Comparison of ENCODE assay signal across 8 cellular contexts in the genomic region with DNA sequence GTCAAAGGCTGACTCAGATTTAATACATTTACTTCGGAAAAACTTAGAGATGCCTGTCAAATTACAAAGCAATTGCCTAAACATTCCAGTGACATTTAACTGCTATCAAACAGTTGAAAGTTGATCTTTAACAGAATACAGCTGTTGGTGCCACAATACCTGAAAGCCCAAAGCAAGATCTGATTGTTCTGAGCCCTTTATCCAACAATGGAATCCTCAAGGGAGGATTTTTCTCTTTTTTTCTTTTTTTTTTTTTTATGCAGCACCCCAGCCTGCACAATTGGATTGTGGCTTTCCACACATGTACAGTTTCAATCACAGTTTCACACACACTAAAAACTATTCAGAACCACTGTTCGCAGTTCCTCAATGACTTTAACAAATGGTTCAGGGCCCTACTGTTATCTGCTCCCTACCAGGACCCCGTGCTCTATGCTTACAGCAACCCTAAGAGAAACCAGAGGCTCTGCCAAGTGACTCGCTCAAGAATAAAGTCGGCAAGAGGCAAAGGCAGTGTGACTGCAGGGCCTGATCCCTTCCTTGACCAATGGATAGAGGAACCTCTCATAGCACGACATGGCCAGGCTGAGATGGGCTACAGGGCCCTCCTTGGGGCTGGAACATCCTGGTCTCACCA. TPM values are rescaled to one million over a fixed set of nuclear protein-coding genes. Genes with fewer than 3 reads are reported as not detected.
DNase-seq lines count a peak whose midpoint lies in the region; ATAC-seq, FAIRE-seq and TF ChIP-seq lines count a peak whose summit lies in the region.

No MANE protein-coding gene starts in this region.

- no peak overlapping the region for H3K4me3 Mint-ChIP-seq in CD4-positive, alpha-beta T cell

- H3K9ac ChIP-seq in neuronal stem cell (ENCODE audit: low read depth, low read length, poor library complexity): no peak overlapping the region

- H3K23ac ChIP-seq in neuronal stem cell (ENCODE audit: low read depth, low read length, poor library complexity): no peak overlapping the region

- TF ChIP-seq CTCF in adrenal gland (IDR thresholded peaks at IDR 0.05) (no peak), D721Med (IDR thresholded peaks at IDR 0.05; ENCODE audit: insufficient read depth, missing control alignments) (no peak)
- no peak for TF ChIP-seq CTCF in CD4-positive, alpha-beta T cell (IDR thresholded peaks at IDR 0.05)

- H3K4me1 Mint-ChIP-seq in CD4-positive, alpha-beta T cell (ENCODE audit: low read depth): peaks cover 5% of the 10 kb centered on the region

- no peak overlapping the region for H3K4me3 ChIP-seq in adrenal gland
- no peak overlapping the region for H3K4me3 ChIP-seq in neuronal stem cell (ENCODE audit: low read length in 2 of 2)

- H3K9me3 ChIP-seq in adrenal gland (replicated peaks in 1 of 3) (no peaks in the 10 kb centered on the region), neuronal stem cell (replicated peaks in 1 of 2; ENCODE audit: control insufficient read depth in 2 of 2, insufficient read depth in 1 of 2, low read depth in 1 of 2, low read length in 2 of 2) (no peaks in the 10 kb centered on the region)
- H3K9me3 ChIP-seq in CD4-positive, alpha-beta T cell (ENCODE audit: control insufficient read depth, low read length): no peaks in the 10 kb centered on the region

- H3K18ac ChIP-seq in neuronal stem cell (ENCODE audit: low read length): no peak overlapping the region

- H2AFZ ChIP-seq in neuronal stem cell (ENCODE audit: low read length): peak overlapping the region; percentile 9

- H2BK120ac ChIP-seq in neuronal stem cell (ENCODE audit: low read depth, low read length): no peak overlapping the region

- no peak overlapping the region for H2AK5ac ChIP-seq in neuronal stem cell (ENCODE audit: low read depth, low read length)

- H3K79me1 ChIP-seq in neuronal stem cell (ENCODE audit: low read depth, low read length): no peaks in the 10 kb centered on the region

- H3K4ac ChIP-seq in neuronal stem cell (ENCODE audit: low read length): no peak overlapping the region

- no peaks in the 10 kb centered on the region for H3K27me3 Mint-ChIP-seq in CD4-positive, alpha-beta T cell

- no peaks in the 10 kb centered on the region for H3K27me3 ChIP-seq in adrenal gland
- H3K27me3 ChIP-seq in neuronal stem cell (ENCODE audit: control insufficient read depth in 3 of 3, insufficient read depth in 3 of 3, low read depth in 1 of 3, low read length in 3 of 3): no peaks in the 10 kb centered on the region
- H3K27me3 ChIP-seq in CD4-positive, alpha-beta T cell (ENCODE audit: control insufficient read depth, insufficient read depth, low read length): no peaks in the 10 kb centered on the region

- POLR2A ChIA-PET in CD4-positive, alpha-beta T cell (lab: Charles Lee): no interaction called here

- H2BK5ac ChIP-seq in neuronal stem cell (ENCODE audit: low read length): no peak overlapping the region

- H3K27ac Mint-ChIP-seq in CD4-positive, alpha-beta T cell: no peak overlapping the region

- H2BK12ac ChIP-seq in neuronal stem cell (ENCODE audit: low read length): no peak overlapping the region

- no peaks in the 10 kb centered on the region for H3K36me3 Mint-ChIP-seq in CD4-positive, alpha-beta T cell (ENCODE audit: low read depth)

- 52 to 66% (median 59%) methylated on average over 6 of the region's 6 CpGs for WGBS in adrenal gland, 4 donors
- WGBS in neuronal stem cell (ENCODE audit: extremely low coverage in 2 of 2, insufficient read length in 2 of 2, insufficient replicate concordance in 1 of 2), 2 donors: no CpG with 5 or more reads among the region's 6 CpGs

- CTCF ChIA-PET in CD4-positive, alpha-beta T cell (lab: Charles Lee): interaction anchor here (0.7 kb wide), 1 partner anchor 133 kb away, joined by 4 read pairs; no protein-coding TSS in a partner anchor

- no peak for FAIRE-seq in D721Med (lab: Jason Lieb, UNC)

- no peak overlapping the region for H4K91ac ChIP-seq in neuronal stem cell (ENCODE audit: low read depth, low read length, poor library complexity)

- H3K4me1 ChIP-seq in adrenal gland (replicated peaks in 1 of 2): peaks cover 0 to 33% of the 10 kb centered on the region in 2 donors
- peaks cover 6 to 9% of the 10 kb centered on the region in 2 donors for H3K4me1 ChIP-seq in neuronal stem cell (ENCODE audit: control insufficient read depth in 2 of 2, insufficient read depth in 1 of 2, low read depth in 1 of 2, low read length in 2 of 2)

- H4K8ac ChIP-seq in neuronal stem cell (ENCODE audit: low read depth, low read length): no peak overlapping the region

- no peak overlapping the region for H2BK15ac ChIP-seq in neuronal stem cell (ENCODE audit: low read length)

- DNase-seq in adrenal gland (peak in 4 of 7 donors; percentile 17 to 33 (median 28)), neuronal stem cell (ENCODE audit: low spot score) (peak; percentile 11), NCI-H774 (lab: John Stamatoyannopoulos, UW) (no peak), D721Med (ENCODE audit: insufficient read length, low spot score) (no peak)
- DNase-seq in CD4-positive, alpha-beta T cell: no peak

- H3K27ac ChIP-seq in adrenal gland (no peak overlapping the region), neuronal stem cell (replicated peaks; ENCODE audit: low read length) (peak overlapping the region; percentile 68)
- H3K27ac ChIP-seq in CD4-positive, alpha-beta T cell (ENCODE audit: low read depth, low read length): no peak overlapping the region

- ATAC-seq in GM19023 (IDR thresholded peaks at IDR 0.05; ENCODE audit: unreplicated experiment): peak; percentile 90
- peak; percentile 97 for ATAC-seq in HG02938 (IDR thresholded peaks at IDR 0.05; ENCODE audit: unreplicated experiment)
- ATAC-seq in CD4-positive, alpha-beta T cell (ENCODE audit: poor library complexity): no peak
- ATAC-seq in activated CD4-positive, CD25-positive, alpha-beta regulatory T cell treated with anti-CD3 and anti-CD28 coated beads, Interleukin-2, amount 50 U/mL, for 24 hours: no peak

- no peaks in the 10 kb centered on the region for H3K36me3 ChIP-seq in adrenal gland (replicated peaks in 1 of 2)
- H3K36me3 ChIP-seq in neuronal stem cell (replicated peaks in 1 of 2; ENCODE audit: control insufficient read depth in 2 of 2, insufficient read depth in 2 of 2, low read length in 2 of 2): no peaks in the 10 kb centered on the region

- intact Hi-C loops in adrenal gland (cut with DNase I): no loop called here
- intact Hi-C loops in CD4-positive, alpha-beta T cell (cut with DNase I, micrococcal nuclease): no loop called here

- no peak overlapping the region for H3K4me2 ChIP-seq in neuronal stem cell (ENCODE audit: insufficient read depth, low read length, poor library complexity, severe bottlenecking)

- H3K9me3 Mint-ChIP-seq in CD4-positive, alpha-beta T cell: no peaks in the 10 kb centered on the region

- TF ChIP-seq POLR2A in adrenal gland (IDR thresholded peaks at IDR 0.05): no peak

- H3K14ac ChIP-seq in neuronal stem cell (ENCODE audit: low read length): no peak overlapping the region

RNA-seq across cellular contexts. Expression of a gene that starts 33.3 kb away (rescaled TPM):
- 100 to 1,000 TPM in 1 of 8 donors, 10 to 100 TPM in 7; 50.6 to 101 (median 90.1) TPM for total RNA-seq in adrenal gland
- 10 to 100 TPM; 30.6 to 80.1 (median 47.9) TPM for polyA plus RNA-seq in adrenal gland
- 46.7 TPM for polyA plus RNA-seq in neuronal stem cell (2013, experiment 1 of 2)
- polyA plus RNA-seq in neuronal stem cell (2013, experiment 2 of 2): 48.9 TPM
- 10 to 100 TPM in 1 of 2 experiments, 1 to 10 TPM in 1; 9.5 to 12.3 TPM for total RNA-seq in CD4-positive, alpha-beta T cell

Comparison
In these comparisons a context has a peak if more than half of its experiments do, and no peak if none do; other contexts are left out.
1. ATAC-seq: peak in GM19023 (single experiment) and HG02938 (single experiment); none in CD4-positive, alpha-beta T cell (single experiment) and activated CD4-positive, CD25-positive, alpha-beta regulatory T cell treated with anti-CD3 and anti-CD28 coated beads, Interleukin-2, amount 50 U/mL, for 24 hours (0 of 2).
2. DNase-seq: peak in adrenal gland (4 of 7) and neuronal stem cell (single experiment); none in CD4-positive, alpha-beta T cell (0 of 10), NCI-H774 (single experiment) and D721Med (single experiment).